ENCODE assay signal across 21 cellular contexts in the genomic region with DNA sequence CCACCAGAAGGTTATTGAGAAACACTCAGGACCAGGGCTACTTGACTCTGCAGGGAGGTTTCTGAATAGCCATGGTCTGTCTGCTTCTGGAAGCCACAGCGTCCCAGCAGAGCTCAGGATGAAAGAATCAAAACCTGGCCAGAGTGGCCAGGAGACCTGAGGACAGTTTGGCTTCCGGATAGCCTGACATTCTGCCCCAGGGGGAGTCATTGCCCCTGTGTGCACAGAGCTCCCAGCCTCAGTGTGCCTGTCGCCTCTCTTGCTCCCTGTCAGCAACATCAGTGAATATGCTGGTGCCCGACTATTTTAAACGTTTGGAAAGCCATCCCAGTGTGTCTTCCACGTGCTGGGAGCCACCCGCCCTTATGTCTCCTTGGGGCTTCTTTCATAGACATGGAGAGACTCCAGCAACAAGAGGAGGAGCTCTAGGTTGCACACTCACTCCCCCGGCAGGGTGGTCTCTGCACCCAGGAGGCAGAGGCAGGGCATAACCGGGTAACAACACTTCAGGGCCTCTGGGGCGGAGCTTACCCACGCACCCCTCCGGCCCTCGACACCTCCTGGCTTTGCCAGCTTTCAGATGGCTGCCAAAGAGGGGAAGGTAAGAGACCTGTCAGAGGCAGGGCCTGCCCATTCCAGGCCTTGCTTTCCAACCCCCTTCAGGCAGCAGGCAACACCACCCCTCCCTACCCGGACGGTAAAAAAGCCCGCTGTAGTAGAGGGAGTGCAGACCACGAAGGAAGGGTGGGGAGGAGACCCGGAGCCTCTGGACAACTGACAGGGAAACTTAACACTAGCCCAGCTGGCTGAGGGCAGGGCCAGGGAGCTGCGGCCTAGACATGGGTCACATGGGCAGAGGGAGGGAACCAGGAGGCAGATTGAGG. TPM values are rescaled to one million over a fixed set of nuclear protein-coding genes. Genes with fewer than 3 reads are reported as not detected.
DNase-seq lines count a peak whose midpoint lies in the region; ATAC-seq lines count a peak whose summit lies in the region.
"Had no signal": no experiment of that assay in that cellular context is flagged by ENCODE, and none has a peak within 500 bp of the region (broad histone marks: within the 10 kb centered on the region; RNA-seq: fewer than 3 reads in every experiment).

No MANE protein-coding gene starts in this region.

- no peaks in the 10 kb centered on the region for H3K36me3 ChIP-seq in skeletal muscle tissue (ENCODE audit: control insufficient read depth in 3 of 3, insufficient read depth in 3 of 3, low read length in 3 of 3)

- H3K4me1 ChIP-seq in skeletal muscle tissue (ENCODE audit: control insufficient read depth in 3 of 3, insufficient read depth in 3 of 3, low read length in 3 of 3), result peaks cover 19 to 36% (median 19%) of the 10 kb centered on the region in 3 donors

- H3K27me3 ChIP-seq in skeletal muscle tissue (ENCODE audit: control insufficient read depth in 3 of 3, insufficient read depth in 3 of 3, low read length in 3 of 3), result peaks cover 0 to 4% (median 0%) of the 10 kb centered on the region in 3 donors

- peak overlapping the region; percentile 7 to 79 (median 19) for H3K9ac ChIP-seq in skeletal muscle tissue (ENCODE audit: low read depth in 1 of 3, low read length in 3 of 3)

- H3K27ac ChIP-seq in skeletal muscle tissue (ENCODE audit: low read depth, low read length), result peak overlapping the region; percentile 59

- H3K9me3 ChIP-seq in skeletal muscle tissue (ENCODE audit: control insufficient read depth in 3 of 3, low read length in 3 of 3), result peaks cover 0 to 2% (median 0%) of the 10 kb centered on the region in 3 donors

- H3K4me3 ChIP-seq in skeletal muscle tissue (ENCODE audit: low read length in 3 of 3), result peak overlapping the region; percentile 43 to 63 (median 46)
- H3K4me3 ChIP-seq: smooth muscle cell had no signal

- DNase-seq in NCI-H2107 treated with DMSO at 0.1 percent for 48 hours (lab: John Stamatoyannopoulos, UW; ENCODE audit: unreplicated experiment) (peak; percentile 48), NCI-H2107 (lab: John Stamatoyannopoulos, UW) (no peak), NCI-H1092 treated with DMSO at 0.1 percent for 48 hours (lab: John Stamatoyannopoulos, UW) (peak; percentile 73), islet precursor cell (peak; percentile 54), foreskin melanocyte (no peak)
- no peak for DNase-seq in activated CD4-positive, CD25-positive, alpha-beta regulatory T cell (lab: John Stamatoyannopoulos, UW)
- DNase-seq: 8988T; activated CD4-positive, alpha-beta T cell treated with anti-CD3 and anti-CD28 coated beads for 1 hour; activated naive CD8-positive, alpha-beta T cell treated with anti-CD3 and anti-CD28 coated beads, Interleukin-2, amount 10 ng/mL, durations not matched to agents 7 days and 5 days; effector memory CD8-positive, alpha-beta T cell; EL; H7; KG1; mesendoderm; NCI-H69; stimulated activated naive CD4-positive, alpha-beta T cell treated with Interleukin-2 at 50 U/mL for 16 hours; T-helper 1 cell had no signal

- ATAC-seq in activated CD4-positive, CD25-positive, alpha-beta regulatory T cell treated with anti-CD3 and anti-CD28 coated beads, Interleukin-2, amount 50 U/mL, for 24 hours, result no peak
- ATAC-seq: effector memory CD8-positive, alpha-beta T cell had no signal

RNA-seq across cellular contexts. Expression of a gene that starts 19.0 kb away (rescaled TPM):
- total RNA-seq in skeletal muscle tissue, result not detected
- total RNA-seq: activated naive CD8-positive, alpha-beta T cell treated with anti-CD3 and anti-CD28 coated beads, Interleukin-2, amount 10 ng/mL, durations not matched to agents 7 days and 5 days; bronchial epithelial cell had no signal

RNA-seq across cellular contexts. Expression of a gene that starts 29.7 kb away (rescaled TPM):
- total RNA-seq in skeletal muscle tissue, result 2.6 TPM
- total RNA-seq: H7 had no signal

Comparison
In these comparisons a context has a peak if more than half of its experiments do, and no peak if none do; other contexts are left out.
1. DNase-seq: peak in NCI-H2107 treated with DMSO at 0.1 percent for 48 hours (single experiment), NCI-H1092 treated with DMSO at 0.1 percent for 48 hours (single experiment) and islet precursor cell (single experiment); none in NCI-H2107 (single experiment), activated CD4-positive, CD25-positive, alpha-beta regulatory T cell (0 of 4) and foreskin melanocyte (single experiment).